8 cellular contexts compared by ENCODE assay signal in genomic region chr2:85579266-85579935, GRCh38. TPM values are rescaled to one million over a fixed set of nuclear protein-coding genes. Genes with fewer than 3 reads are reported as not detected.
DNase-seq lines count a peak whose midpoint lies in the region; ATAC-seq lines count a peak whose summit lies in the region.

No MANE protein-coding gene starts in this region.

- peak overlapping the region; percentile 99 for H3K4me3 Mint-ChIP-seq in activated T-helper 17 cell treated with anti-CD3 and anti-CD28 coated beads, Interleukin-2, amount 50 U/mL, for 72 hours
- peak overlapping the region; percentile 96 to 98 (median 97) for H3K4me3 Mint-ChIP-seq in immature natural killer cell
- peak overlapping the region; percentile 85 to 98 for H3K4me3 Mint-ChIP-seq in stimulated activated naive CD8-positive, alpha-beta T cell treated with anti-CD3 and anti-CD28 coated beads, Interleukin-15, amount 100 ng/mL, for 72 hours

- peak overlapping the region; percentile 97 for H3K27ac Mint-ChIP-seq in activated T-helper 17 cell treated with anti-CD3 and anti-CD28 coated beads, Interleukin-2, amount 50 U/mL, for 72 hours
- H3K27ac Mint-ChIP-seq in immature natural killer cell: peak overlapping the region; percentile 88 to 98 (median 94)
- H3K27ac Mint-ChIP-seq in stimulated activated naive CD8-positive, alpha-beta T cell treated with anti-CD3 and anti-CD28 coated beads, Interleukin-15, amount 100 ng/mL, for 72 hours: peak overlapping the region; percentile 52 to 77

- peaks cover 49% of the 10 kb centered on the region for H3K36me3 Mint-ChIP-seq in activated T-helper 17 cell treated with anti-CD3 and anti-CD28 coated beads, Interleukin-2, amount 50 U/mL, for 72 hours (ENCODE audit: low read depth)
- H3K36me3 Mint-ChIP-seq in immature natural killer cell: peaks cover 8 to 16% (median 12%) of the 10 kb centered on the region in 3 donors

- no peaks in the 10 kb centered on the region for H3K9me3 Mint-ChIP-seq in activated T-helper 17 cell treated with anti-CD3 and anti-CD28 coated beads, Interleukin-2, amount 50 U/mL, for 72 hours
- H3K9me3 Mint-ChIP-seq in immature natural killer cell: no peaks in the 10 kb centered on the region
- no peaks in the 10 kb centered on the region for H3K9me3 Mint-ChIP-seq in stimulated activated naive CD8-positive, alpha-beta T cell treated with anti-CD3 and anti-CD28 coated beads, Interleukin-15, amount 100 ng/mL, for 72 hours

- H3K4me1 Mint-ChIP-seq in activated T-helper 17 cell treated with anti-CD3 and anti-CD28 coated beads, Interleukin-2, amount 50 U/mL, for 72 hours: peaks cover 24% of the 10 kb centered on the region
- peaks cover 50 to 66% of the 10 kb centered on the region in 2 donors for H3K4me1 Mint-ChIP-seq in immature natural killer cell
- H3K4me1 Mint-ChIP-seq in stimulated activated naive CD8-positive, alpha-beta T cell treated with anti-CD3 and anti-CD28 coated beads, Interleukin-15, amount 100 ng/mL, for 72 hours: peaks cover 54% of the 10 kb centered on the region

- no peak for ATAC-seq in activated T-helper 17 cell treated with anti-CD3 and anti-CD28 coated beads, Interleukin-2, amount 50 U/mL, for 72 hours (replicated peaks)
- ATAC-seq in stimulated activated naive CD8-positive, alpha-beta T cell treated with anti-CD3 and anti-CD28 coated beads, Interleukin-15, amount 100 ng/mL, for 72 hours: no peak
- ATAC-seq in GM21390 (IDR thresholded peaks at IDR 0.05; ENCODE audit: unreplicated experiment) (no peak), left colon (no peak), GM18511 (IDR thresholded peaks at IDR 0.05; ENCODE audit: unreplicated experiment) (no peak)

- intact Hi-C loops in left colon (cut with DNase I, micrococcal nuclease): no loop called here

- no peaks in the 10 kb centered on the region for H3K27me3 Mint-ChIP-seq in activated T-helper 17 cell treated with anti-CD3 and anti-CD28 coated beads, Interleukin-2, amount 50 U/mL, for 72 hours
- peaks cover 0 to 2% (median 2%) of the 10 kb centered on the region in 3 donors for H3K27me3 Mint-ChIP-seq in immature natural killer cell (ENCODE audit: low read depth in 3 of 3)
- no peaks in the 10 kb centered on the region for H3K27me3 Mint-ChIP-seq in stimulated activated naive CD8-positive, alpha-beta T cell treated with anti-CD3 and anti-CD28 coated beads, Interleukin-15, amount 100 ng/mL, for 72 hours

- DNase-seq in Kasumi-1 (lab: John Stamatoyannopoulos, UW): peak; percentile 84 to 87
- DNase-seq in immature natural killer cell: no peak
- DNase-seq in stimulated activated naive CD8-positive, alpha-beta T cell treated with anti-CD3 and anti-CD28 coated beads, Interleukin-15, amount 100 ng/mL, for 72 hours: no peak
- no peak for DNase-seq in activated effector memory CD4-positive, alpha-beta T cell treated with Interleukin-2 at 50 U/mL for 16 hours
- no peak for DNase-seq in left colon

RNA-seq across cellular contexts. Expression of gene VAMP8, which starts 2.0 kb away (rescaled TPM):
- 100 to 1,000 TPM; 103 to 124 TPM for total RNA-seq in activated T-helper 17 cell treated with anti-CD3 and anti-CD28 coated beads, Interleukin-2, amount 50 U/mL, for 72 hours
- 100 to 1,000 TPM; 457 to 687 (median 617) TPM for polyA plus RNA-seq in immature natural killer cell
- total RNA-seq in left colon: 100 to 1,000 TPM; 268 to 282 TPM

RNA-seq across cellular contexts. Expression of gene VAMP5, which starts 4.8 kb away (rescaled TPM):
- 10 to 100 TPM; 36.8 to 51.2 TPM for total RNA-seq in activated T-helper 17 cell treated with anti-CD3 and anti-CD28 coated beads, Interleukin-2, amount 50 U/mL, for 72 hours
- polyA plus RNA-seq in immature natural killer cell: 100 to 1,000 TPM; 154 to 219 (median 201) TPM
- total RNA-seq in left colon: 10 to 100 TPM; 20.1 to 20.4 TPM

RNA-seq across cellular contexts. Expression of gene RNF181, which starts 16.1 kb away (rescaled TPM):
- 100 to 1,000 TPM; 116 to 156 TPM for total RNA-seq in activated T-helper 17 cell treated with anti-CD3 and anti-CD28 coated beads, Interleukin-2, amount 50 U/mL, for 72 hours
- polyA plus RNA-seq in immature natural killer cell: 100 to 1,000 TPM; 224 to 326 (median 256) TPM
- 10 to 100 TPM; 78.8 to 84.2 TPM for total RNA-seq in left colon

RNA-seq across cellular contexts. Expression of gene GGCX, which starts 18.1 kb away (rescaled TPM):
- 10 to 100 TPM; 21.3 to 21.7 TPM for total RNA-seq in activated T-helper 17 cell treated with anti-CD3 and anti-CD28 coated beads, Interleukin-2, amount 50 U/mL, for 72 hours
- 10 to 100 TPM; 11.4 to 31.7 (median 21.0) TPM for polyA plus RNA-seq in immature natural killer cell
- total RNA-seq in left colon: 10 to 100 TPM; 25.1 to 27.8 TPM

RNA-seq across cellular contexts. Expression of gene TMEM150A, which starts 23.1 kb away (rescaled TPM):
- total RNA-seq in activated T-helper 17 cell treated with anti-CD3 and anti-CD28 coated beads, Interleukin-2, amount 50 U/mL, for 72 hours: 1 to 10 TPM; 3.3 to 3.7 TPM
- 10 to 100 TPM; 12.0 to 27.8 (median 14.8) TPM for polyA plus RNA-seq in immature natural killer cell
- total RNA-seq in left colon: 10 to 100 TPM in 1 of 2 donors, 1 to 10 TPM in 1; 10.0 to 10.8 TPM

Comparison
In these comparisons a context has a peak if more than half of its experiments do, and no peak if none do; other contexts are left out.
1. DNase-seq: peak in Kasumi-1 (2 of 2); none in immature natural killer cell (0 of 3), stimulated activated naive CD8-positive, alpha-beta T cell treated with anti-CD3 and anti-CD28 coated beads, Interleukin-15, amount 100 ng/mL, for 72 hours (0 of 2), activated effector memory CD4-positive, alpha-beta T cell treated with Interleukin-2 at 50 U/mL for 16 hours (single experiment) and left colon (0 of 2).
2. Peak in every context shown above with its lines, with median percentiles within 50 percentile points of each other: H3K27ac Mint-ChIP-seq and H3K4me3 Mint-ChIP-seq.